Comparison of ENCODE assay signal across 12 cellular contexts in the genomic region with DNA sequence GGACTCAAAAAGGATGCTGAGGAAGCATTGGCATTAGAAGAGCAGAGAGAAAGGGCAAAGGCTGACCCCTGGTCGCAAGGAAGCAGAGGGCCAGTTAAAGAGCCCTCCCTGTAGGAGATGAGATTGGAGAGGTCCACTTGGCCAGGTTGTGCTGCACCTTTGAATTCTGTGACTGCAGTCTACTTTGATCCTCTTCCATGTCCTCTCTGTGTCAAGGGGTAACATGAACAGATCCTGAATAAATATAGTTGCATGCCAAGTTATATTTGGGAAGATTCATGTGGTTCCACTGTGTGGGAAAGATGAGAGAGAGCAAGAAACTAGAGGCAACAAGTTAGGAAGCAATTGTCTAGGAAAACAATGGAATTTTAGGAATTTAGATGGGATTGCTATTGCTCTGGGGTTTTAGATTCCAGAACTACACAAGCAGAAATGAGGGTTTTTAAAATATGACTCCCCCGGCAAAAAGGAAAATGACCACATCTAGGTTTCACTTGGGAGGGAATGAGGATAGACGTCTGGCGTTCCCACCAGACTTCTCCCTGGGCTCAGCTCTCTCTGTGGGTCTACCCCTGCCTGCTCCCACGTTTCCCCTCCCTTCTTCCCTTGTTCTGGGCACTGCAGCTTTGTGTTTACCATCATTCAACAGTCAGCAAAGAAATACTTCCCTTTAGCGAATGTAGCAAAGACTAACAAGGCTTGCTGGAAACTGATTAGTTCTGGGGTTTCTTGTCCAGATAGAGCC.
DNase-seq lines count a peak whose midpoint lies in the region; ATAC-seq, FAIRE-seq and TF ChIP-seq lines count a peak whose summit lies in the region.
"Had no signal": no experiment of that assay in that cellular context is flagged by ENCODE, and none has a peak within 500 bp of the region (broad histone marks: within the 10 kb centered on the region; RNA-seq: fewer than 3 reads in every experiment).

No MANE protein-coding gene starts in this region.

- ATAC-seq in foreskin keratinocyte = no peak

- H3K27me3 ChIP-seq in neural progenitor cell (no peaks in the 10 kb centered on the region), foreskin keratinocyte (peaks cover 4% of the 10 kb centered on the region)

- no peaks in the 10 kb centered on the region for H3K36me3 ChIP-seq in neural progenitor cell

- TF ChIP-seq CTCF in fibroblast of the aortic adventitia (IDR thresholded peaks at IDR 0.05; ENCODE audit: insufficient read depth, low read length) (no peak), neural progenitor cell (IDR thresholded peaks at IDR 0.05) (no peak), endothelial cell (IDR thresholded peaks at IDR 0.05; ENCODE audit: unreplicated experiment) (no peak), foreskin keratinocyte (conservative IDR thresholded peaks at IDR 0.05) (no peak)

- H4K20me1 ChIP-seq in neural progenitor cell (ENCODE audit: low read depth) = no peaks in the 10 kb centered on the region

- FAIRE-seq in urothelium cell line (lab: Jason Lieb, UNC) = no peak
- FAIRE-seq: H54 had no signal

- no peaks in the 10 kb centered on the region for H3F3A ChIP-seq in neural progenitor cell (ENCODE audit: low read depth)

- H3K27ac ChIP-seq in neural progenitor cell = no peak overlapping the region
- H3K27ac ChIP-seq in foreskin keratinocyte = no peak overlapping the region
- H3K27ac ChIP-seq: HL-60 had no signal

- peaks cover 4% of the 10 kb centered on the region for H3K9me3 Mint-ChIP-seq in neural progenitor cell
- H3K9me3 Mint-ChIP-seq in endothelial cell (ENCODE audit: unreplicated experiment) = no peaks in the 10 kb centered on the region

- no peaks in the 10 kb centered on the region for H3K79me2 ChIP-seq in neural progenitor cell (ENCODE audit: low read depth)

- no peak overlapping the region for H3K4me3 ChIP-seq in fibroblast of the aortic adventitia (ENCODE audit: low read depth, low read length)
- no peak overlapping the region for H3K4me3 ChIP-seq in neural progenitor cell

- DNase-seq in OCI-M1 (lab: John Stamatoyannopoulos, UW) (peak; percentile 62), fibroblast of the aortic adventitia (ENCODE audit: low read depth) (peak; percentile 72), neural progenitor cell (ENCODE audit: low spot score) (no peak), urothelium cell line (ENCODE audit: low spot score) (peak; percentile 30), endothelial cell (ENCODE audit: low spot score) (no peak), SIG-M5 treated with dmso at 0.1 percent for 504 hours (lab: John Stamatoyannopoulos, UW; ENCODE audit: unreplicated experiment) (no peak), foreskin keratinocyte (no peak)
- DNase-seq: DND-41, NCI-H1436 treated with DMSO at 0.1 percent for 48 hours, retina had no signal

- H3K27ac Mint-ChIP-seq in neural progenitor cell (no peak overlapping the region), endothelial cell (ENCODE audit: unreplicated experiment) (no peak overlapping the region)

- peaks cover 16% of the 10 kb centered on the region for H3K4me1 ChIP-seq in neural progenitor cell
- H3K4me1 ChIP-seq in foreskin keratinocyte = no peaks in the 10 kb centered on the region

- peak overlapping the region; percentile 52 for H2AFZ ChIP-seq in neural progenitor cell (replicated peaks)

- H3K4me3 Mint-ChIP-seq in neural progenitor cell (no peak overlapping the region), endothelial cell (ENCODE audit: unreplicated experiment) (no peak overlapping the region)

- no peaks in the 10 kb centered on the region for H3K36me3 Mint-ChIP-seq in neural progenitor cell
- peaks cover under 1% of the 10 kb centered on the region for H3K36me3 Mint-ChIP-seq in endothelial cell (ENCODE audit: low read depth, unreplicated experiment)

- H3K4me1 Mint-ChIP-seq in neural progenitor cell = peaks cover 3% of the 10 kb centered on the region
- H3K4me1 Mint-ChIP-seq in endothelial cell (ENCODE audit: unreplicated experiment) = peaks cover 19% of the 10 kb centered on the region

- no peak overlapping the region for H3K4me2 ChIP-seq in neural progenitor cell

- no peaks in the 10 kb centered on the region for H3K9me3 ChIP-seq in neural progenitor cell (ENCODE audit: low read depth)

- H3K9ac ChIP-seq in neural progenitor cell = no peak overlapping the region

- H3K27me3 Mint-ChIP-seq in neural progenitor cell (ENCODE audit: insufficient read depth, low read depth) (no peaks in the 10 kb centered on the region), endothelial cell (ENCODE audit: unreplicated experiment) (peaks cover 3% of the 10 kb centered on the region)

Comparison
In these comparisons a context has a peak if more than half of its experiments do, and no peak if none do; other contexts are left out.
1. DNase-seq: peak in OCI-M1 (single experiment), fibroblast of the aortic adventitia (single experiment) and urothelium cell line (single experiment); none in neural progenitor cell (single experiment), endothelial cell (single experiment), SIG-M5 treated with dmso at 0.1 percent for 504 hours (single experiment) and foreskin keratinocyte (0 of 2).